ENCODE assay signal across 1 cellular context in the genomic region with DNA sequence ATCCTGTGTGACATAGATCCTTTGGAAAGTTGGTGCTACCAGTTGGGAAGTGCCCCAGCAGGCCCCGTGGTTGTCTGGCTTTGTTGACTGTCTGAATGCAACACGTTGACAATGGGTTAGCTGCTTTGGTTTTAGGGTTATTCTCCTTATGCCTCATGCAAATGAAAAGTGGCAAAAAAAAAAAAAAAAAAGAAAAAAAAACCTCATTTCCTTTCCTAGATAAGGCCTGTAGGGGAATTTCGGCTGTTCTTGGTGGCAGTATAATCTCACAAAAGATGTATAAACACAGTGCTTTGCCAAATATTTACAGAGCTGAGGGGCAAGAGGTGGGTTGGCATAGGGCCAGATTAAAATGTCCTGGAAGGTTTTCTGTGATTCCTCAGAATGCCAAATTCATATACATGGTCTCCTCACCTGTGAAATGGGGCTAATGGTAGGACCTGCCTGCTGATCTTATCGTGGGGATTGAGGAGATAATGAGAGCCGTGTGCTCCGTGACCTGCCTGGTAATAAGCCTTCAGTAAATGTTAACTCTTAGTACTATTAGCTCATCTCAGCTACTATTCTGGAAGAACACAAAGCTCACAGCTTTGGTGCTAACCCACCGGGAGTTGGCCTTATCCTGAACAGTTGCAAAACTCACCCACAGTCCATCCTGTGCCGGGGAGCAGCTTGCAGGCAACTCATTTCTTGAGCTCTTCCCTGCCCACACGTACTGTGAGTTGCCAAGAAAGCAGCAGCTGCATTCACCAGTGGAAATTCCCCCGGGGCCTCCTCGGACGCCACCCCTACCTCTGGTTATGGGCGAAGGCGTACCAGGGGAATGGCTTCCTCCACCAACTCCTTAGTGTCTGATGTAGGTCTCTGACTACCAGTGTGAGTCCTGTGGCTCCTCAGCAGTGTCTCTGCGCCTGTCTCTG.
TF ChIP-seq lines count a peak whose summit lies in the region.

No MANE protein-coding gene starts in this region.

TF ChIP-seq in GM12878, 131 proteins besides CTCF, POLR2A, EP300 and RAD21 (continued from another document and continues in another):
- TF ChIP-seq, protein P1, sequence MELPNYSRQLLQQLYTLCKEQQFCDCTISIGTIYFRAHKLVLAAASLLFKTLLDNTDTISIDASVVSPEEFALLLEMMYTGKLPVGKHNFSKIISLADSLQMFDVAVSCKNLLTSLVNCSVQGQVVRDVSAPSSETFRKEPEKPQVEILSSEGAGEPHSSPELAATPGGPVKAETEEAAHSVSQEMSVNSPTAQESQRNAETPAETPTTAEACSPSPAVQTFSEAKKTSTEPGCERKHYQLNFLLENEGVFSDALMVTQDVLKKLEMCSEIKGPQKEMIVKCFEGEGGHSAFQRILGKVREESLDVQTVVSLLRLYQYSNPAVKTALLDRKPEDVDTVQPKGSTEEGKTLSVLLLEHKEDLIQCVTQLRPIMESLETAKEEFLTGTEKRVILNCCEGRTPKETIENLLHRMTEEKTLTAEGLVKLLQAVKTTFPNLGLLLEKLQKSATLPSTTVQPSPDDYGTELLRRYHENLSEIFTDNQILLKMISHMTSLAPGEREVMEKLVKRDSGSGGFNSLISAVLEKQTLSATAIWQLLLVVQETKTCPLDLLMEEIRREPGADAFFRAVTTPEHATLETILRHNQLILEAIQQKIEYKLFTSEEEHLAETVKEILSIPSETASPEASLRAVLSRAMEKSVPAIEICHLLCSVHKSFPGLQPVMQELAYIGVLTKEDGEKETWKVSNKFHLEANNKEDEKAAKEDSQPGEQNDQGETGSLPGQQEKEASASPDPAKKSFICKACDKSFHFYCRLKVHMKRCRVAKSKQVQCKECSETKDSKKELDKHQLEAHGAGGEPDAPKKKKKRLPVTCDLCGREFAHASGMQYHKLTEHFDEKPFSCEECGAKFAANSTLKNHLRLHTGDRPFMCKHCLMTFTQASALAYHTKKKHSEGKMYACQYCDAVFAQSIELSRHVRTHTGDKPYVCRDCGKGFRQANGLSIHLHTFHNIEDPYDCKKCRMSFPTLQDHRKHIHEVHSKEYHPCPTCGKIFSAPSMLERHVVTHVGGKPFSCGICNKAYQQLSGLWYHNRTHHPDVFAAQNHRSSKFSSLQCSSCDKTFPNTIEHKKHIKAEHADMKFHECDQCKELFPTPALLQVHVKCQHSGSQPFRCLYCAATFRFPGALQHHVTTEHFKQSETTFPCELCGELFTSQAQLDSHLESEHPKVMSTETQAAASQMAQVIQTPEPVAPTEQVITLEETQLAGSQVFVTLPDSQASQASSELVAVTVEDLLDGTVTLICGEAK (IDR thresholded peaks at IDR 0.05; ENCODE audit: borderline replicate concordance) = no peak
- peak; percentile 65; the same call in 1 of the 2 replicates for TF ChIP-seq BMI1 (IDR thresholded peaks at IDR 0.05; ENCODE audit: borderline replicate concordance)
- TF ChIP-seq, protein P2, sequence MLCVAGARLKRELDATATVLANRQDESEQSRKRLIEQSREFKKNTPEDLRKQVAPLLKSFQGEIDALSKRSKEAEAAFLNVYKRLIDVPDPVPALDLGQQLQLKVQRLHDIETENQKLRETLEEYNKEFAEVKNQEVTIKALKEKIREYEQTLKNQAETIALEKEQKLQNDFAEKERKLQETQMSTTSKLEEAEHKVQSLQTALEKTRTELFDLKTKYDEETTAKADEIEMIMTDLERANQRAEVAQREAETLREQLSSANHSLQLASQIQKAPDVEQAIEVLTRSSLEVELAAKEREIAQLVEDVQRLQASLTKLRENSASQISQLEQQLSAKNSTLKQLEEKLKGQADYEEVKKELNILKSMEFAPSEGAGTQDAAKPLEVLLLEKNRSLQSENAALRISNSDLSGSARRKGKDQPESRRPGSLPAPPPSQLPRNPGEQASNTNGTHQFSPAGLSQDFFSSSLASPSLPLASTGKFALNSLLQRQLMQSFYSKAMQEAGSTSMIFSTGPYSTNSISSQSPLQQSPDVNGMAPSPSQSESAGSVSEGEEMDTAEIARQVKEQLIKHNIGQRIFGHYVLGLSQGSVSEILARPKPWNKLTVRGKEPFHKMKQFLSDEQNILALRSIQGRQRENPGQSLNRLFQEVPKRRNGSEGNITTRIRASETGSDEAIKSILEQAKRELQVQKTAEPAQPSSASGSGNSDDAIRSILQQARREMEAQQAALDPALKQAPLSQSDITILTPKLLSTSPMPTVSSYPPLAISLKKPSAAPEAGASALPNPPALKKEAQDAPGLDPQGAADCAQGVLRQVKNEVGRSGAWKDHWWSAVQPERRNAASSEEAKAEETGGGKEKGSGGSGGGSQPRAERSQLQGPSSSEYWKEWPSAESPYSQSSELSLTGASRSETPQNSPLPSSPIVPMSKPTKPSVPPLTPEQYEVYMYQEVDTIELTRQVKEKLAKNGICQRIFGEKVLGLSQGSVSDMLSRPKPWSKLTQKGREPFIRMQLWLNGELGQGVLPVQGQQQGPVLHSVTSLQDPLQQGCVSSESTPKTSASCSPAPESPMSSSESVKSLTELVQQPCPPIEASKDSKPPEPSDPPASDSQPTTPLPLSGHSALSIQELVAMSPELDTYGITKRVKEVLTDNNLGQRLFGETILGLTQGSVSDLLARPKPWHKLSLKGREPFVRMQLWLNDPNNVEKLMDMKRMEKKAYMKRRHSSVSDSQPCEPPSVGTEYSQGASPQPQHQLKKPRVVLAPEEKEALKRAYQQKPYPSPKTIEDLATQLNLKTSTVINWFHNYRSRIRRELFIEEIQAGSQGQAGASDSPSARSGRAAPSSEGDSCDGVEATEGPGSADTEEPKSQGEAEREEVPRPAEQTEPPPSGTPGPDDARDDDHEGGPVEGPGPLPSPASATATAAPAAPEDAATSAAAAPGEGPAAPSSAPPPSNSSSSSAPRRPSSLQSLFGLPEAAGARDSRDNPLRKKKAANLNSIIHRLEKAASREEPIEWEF (IDR thresholded peaks at IDR 0.05; ENCODE audit: insufficient replicate concordance, low read depth, low read length) = no peak
- TF ChIP-seq MEF2A (IDR thresholded peaks at IDR 0.05; ENCODE audit: insufficient read depth, low read depth, low read length) = peak; percentile 31; the same call in 1 of the 2 replicates
- TF ChIP-seq, protein P3, sequence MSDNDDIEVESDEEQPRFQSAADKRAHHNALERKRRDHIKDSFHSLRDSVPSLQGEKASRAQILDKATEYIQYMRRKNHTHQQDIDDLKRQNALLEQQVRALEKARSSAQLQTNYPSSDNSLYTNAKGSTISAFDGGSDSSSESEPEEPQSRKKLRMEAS (IDR thresholded peaks at IDR 0.05; ENCODE audit: low read depth, low read length) = peak; percentile 41; the same call in 1 of the 2 replicates
- no peak for TF ChIP-seq RBBP5 (conservative IDR thresholded peaks at IDR 0.05)
- no peak for TF ChIP-seq HDAC2 (IDR thresholded peaks at IDR 0.05)
- TF ChIP-seq MTA2 (IDR thresholded peaks at IDR 0.05; ENCODE audit: low read depth) = peak; percentile 89
- TF ChIP-seq NRF1 (conservative IDR thresholded peaks at IDR 0.05; ENCODE audit: low read depth, low read length) = no peak
- TF ChIP-seq, protein P4, sequence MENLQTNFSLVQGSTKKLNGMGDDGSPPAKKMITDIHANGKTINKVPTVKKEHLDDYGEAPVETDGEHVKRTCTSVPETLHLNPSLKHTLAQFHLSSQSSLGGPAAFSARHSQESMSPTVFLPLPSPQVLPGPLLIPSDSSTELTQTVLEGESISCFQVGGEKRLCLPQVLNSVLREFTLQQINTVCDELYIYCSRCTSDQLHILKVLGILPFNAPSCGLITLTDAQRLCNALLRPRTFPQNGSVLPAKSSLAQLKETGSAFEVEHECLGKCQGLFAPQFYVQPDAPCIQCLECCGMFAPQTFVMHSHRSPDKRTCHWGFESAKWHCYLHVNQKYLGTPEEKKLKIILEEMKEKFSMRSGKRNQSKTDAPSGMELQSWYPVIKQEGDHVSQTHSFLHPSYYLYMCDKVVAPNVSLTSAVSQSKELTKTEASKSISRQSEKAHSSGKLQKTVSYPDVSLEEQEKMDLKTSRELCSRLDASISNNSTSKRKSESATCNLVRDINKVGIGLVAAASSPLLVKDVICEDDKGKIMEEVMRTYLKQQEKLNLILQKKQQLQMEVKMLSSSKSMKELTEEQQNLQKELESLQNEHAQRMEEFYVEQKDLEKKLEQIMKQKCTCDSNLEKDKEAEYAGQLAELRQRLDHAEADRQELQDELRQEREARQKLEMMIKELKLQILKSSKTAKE (IDR thresholded peaks at IDR 0.05; ENCODE audit: low read depth, poor library complexity, severe bottlenecking) = no peak
- TF ChIP-seq, protein P5, sequence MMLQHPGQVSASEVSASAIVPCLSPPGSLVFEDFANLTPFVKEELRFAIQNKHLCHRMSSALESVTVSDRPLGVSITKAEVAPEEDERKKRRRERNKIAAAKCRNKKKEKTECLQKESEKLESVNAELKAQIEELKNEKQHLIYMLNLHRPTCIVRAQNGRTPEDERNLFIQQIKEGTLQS (IDR thresholded peaks at IDR 0.05; ENCODE audit: borderline replicate concordance, extremely low read depth, low read depth, low read length) = no peak
- TF ChIP-seq, protein P6, sequence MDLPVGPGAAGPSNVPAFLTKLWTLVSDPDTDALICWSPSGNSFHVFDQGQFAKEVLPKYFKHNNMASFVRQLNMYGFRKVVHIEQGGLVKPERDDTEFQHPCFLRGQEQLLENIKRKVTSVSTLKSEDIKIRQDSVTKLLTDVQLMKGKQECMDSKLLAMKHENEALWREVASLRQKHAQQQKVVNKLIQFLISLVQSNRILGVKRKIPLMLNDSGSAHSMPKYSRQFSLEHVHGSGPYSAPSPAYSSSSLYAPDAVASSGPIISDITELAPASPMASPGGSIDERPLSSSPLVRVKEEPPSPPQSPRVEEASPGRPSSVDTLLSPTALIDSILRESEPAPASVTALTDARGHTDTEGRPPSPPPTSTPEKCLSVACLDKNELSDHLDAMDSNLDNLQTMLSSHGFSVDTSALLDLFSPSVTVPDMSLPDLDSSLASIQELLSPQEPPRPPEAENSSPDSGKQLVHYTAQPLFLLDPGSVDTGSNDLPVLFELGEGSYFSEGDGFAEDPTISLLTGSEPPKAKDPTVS (IDR thresholded peaks at IDR 0.05; ENCODE audit: low read depth, low read length) = no peak
- TF ChIP-seq, protein P7, sequence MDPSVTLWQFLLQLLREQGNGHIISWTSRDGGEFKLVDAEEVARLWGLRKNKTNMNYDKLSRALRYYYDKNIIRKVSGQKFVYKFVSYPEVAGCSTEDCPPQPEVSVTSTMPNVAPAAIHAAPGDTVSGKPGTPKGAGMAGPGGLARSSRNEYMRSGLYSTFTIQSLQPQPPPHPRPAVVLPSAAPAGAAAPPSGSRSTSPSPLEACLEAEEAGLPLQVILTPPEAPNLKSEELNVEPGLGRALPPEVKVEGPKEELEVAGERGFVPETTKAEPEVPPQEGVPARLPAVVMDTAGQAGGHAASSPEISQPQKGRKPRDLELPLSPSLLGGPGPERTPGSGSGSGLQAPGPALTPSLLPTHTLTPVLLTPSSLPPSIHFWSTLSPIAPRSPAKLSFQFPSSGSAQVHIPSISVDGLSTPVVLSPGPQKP (IDR thresholded peaks at IDR 0.05; ENCODE audit: low read depth, low read length) = 0 out of 2 replicates have a peak, but pooled peaks have one; percentile 14
- peak; percentile 73 for TF ChIP-seq POLR2AphosphoS5 (IDR thresholded peaks at IDR 0.05; ENCODE audit: low read length)
- TF ChIP-seq TARDBP (IDR thresholded peaks at IDR 0.05; ENCODE audit: borderline replicate concordance) = no peak
- TF ChIP-seq STAT1 (conservative IDR thresholded peaks at IDR 0.05) = no peak
- TF ChIP-seq NFXL1 (IDR thresholded peaks at IDR 0.05; ENCODE audit: borderline replicate concordance) = no peak
- no peak for TF ChIP-seq SUZ12 (IDR thresholded peaks at IDR 0.05; ENCODE audit: unreplicated experiment)
- TF ChIP-seq KDM1A (IDR thresholded peaks at IDR 0.05; ENCODE audit: borderline replicate concordance) = no peak
- TF ChIP-seq, protein P8, sequence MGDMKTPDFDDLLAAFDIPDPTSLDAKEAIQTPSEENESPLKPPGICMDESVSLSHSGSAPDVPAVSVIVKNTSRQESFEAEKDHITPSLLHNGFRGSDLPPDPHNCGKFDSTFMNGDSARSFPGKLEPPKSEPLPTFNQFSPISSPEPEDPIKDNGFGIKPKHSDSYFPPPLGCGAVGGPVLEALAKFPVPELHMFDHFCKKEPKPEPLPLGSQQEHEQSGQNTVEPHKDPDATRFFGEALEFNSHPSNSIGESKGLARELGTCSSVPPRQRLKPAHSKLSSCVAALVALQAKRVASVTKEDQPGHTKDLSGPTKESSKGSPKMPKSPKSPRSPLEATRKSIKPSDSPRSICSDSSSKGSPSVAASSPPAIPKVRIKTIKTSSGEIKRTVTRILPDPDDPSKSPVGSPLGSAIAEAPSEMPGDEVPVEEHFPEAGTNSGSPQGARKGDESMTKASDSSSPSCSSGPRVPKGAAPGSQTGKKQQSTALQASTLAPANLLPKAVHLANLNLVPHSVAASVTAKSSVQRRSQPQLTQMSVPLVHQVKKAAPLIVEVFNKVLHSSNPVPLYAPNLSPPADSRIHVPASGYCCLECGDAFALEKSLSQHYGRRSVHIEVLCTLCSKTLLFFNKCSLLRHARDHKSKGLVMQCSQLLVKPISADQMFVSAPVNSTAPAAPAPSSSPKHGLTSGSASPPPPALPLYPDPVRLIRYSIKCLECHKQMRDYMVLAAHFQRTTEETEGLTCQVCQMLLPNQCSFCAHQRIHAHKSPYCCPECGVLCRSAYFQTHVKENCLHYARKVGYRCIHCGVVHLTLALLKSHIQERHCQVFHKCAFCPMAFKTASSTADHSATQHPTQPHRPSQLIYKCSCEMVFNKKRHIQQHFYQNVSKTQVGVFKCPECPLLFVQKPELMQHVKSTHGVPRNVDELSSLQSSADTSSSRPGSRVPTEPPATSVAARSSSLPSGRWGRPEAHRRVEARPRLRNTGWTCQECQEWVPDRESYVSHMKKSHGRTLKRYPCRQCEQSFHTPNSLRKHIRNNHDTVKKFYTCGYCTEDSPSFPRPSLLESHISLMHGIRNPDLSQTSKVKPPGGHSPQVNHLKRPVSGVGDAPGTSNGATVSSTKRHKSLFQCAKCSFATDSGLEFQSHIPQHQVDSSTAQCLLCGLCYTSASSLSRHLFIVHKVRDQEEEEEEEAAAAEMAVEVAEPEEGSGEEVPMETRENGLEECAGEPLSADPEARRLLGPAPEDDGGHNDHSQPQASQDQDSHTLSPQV (IDR thresholded peaks at IDR 0.05) = no peak
- peak; percentile 97 for TF ChIP-seq MEF2B (IDR thresholded peaks at IDR 0.05; ENCODE audit: partially characterized antibody, poor library complexity, severe bottlenecking)
- TF ChIP-seq RELA (IDR thresholded peaks at IDR 0.05; ENCODE audit: borderline replicate concordance, partially characterized antibody) = peak; percentile 89
- TF ChIP-seq ZNF622 (IDR thresholded peaks at IDR 0.05) = no peak
- TF ChIP-seq TCF3 (IDR thresholded peaks at IDR 0.05; ENCODE audit: borderline replicate concordance, insufficient read depth, low read depth, low read length) = peak; percentile 95
- peak; percentile 71; the same call in 1 of the 2 replicates for TF ChIP-seq CBX5 (IDR thresholded peaks at IDR 0.05; ENCODE audit: low read depth)
- no peak for TF ChIP-seq ZNF217 (IDR thresholded peaks at IDR 0.05)
- TF ChIP-seq CHD4 (IDR thresholded peaks at IDR 0.05) = no peak
- peak; percentile 49; the same call in 1 of the 2 replicates for TF ChIP-seq POLR2AphosphoS2 (IDR thresholded peaks at IDR 0.05; ENCODE audit: low read depth, low read length)
- TF ChIP-seq, protein P9, sequence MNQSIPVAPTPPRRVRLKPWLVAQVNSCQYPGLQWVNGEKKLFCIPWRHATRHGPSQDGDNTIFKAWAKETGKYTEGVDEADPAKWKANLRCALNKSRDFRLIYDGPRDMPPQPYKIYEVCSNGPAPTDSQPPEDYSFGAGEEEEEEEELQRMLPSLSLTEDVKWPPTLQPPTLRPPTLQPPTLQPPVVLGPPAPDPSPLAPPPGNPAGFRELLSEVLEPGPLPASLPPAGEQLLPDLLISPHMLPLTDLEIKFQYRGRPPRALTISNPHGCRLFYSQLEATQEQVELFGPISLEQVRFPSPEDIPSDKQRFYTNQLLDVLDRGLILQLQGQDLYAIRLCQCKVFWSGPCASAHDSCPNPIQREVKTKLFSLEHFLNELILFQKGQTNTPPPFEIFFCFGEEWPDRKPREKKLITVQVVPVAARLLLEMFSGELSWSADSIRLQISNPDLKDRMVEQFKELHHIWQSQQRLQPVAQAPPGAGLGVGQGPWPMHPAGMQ (IDR thresholded peaks at IDR 0.05; ENCODE audit: borderline replicate concordance) = no peak
- TF ChIP-seq ETV6 (conservative IDR thresholded peaks at IDR 0.05 in 1 of 2, IDR thresholded peaks at IDR 0.05 in 1 of 2; ENCODE audit: borderline replicate concordance in 1 of 2, low read depth in 1 of 2) = peak in 1 of 2 experiments; percentile 45; a peak in 2 of 4 replicates
